1 cellular context compared by ENCODE assay signal in genomic region chr10:124525751-124526600, GRCh38.
TF ChIP-seq lines count a peak whose summit lies in the region.

No MANE protein-coding gene starts in this region.

TF ChIP-seq in HepG2, 621 proteins besides CTCF, POLR2A, EP300 and RAD21 (continued from another document):
- TF ChIP-seq ZNF597 (CRISPR knock-in tag; IDR thresholded peaks at IDR 0.05) (no peak), ZNF562 (CRISPR knock-in tag; IDR thresholded peaks at IDR 0.05; ENCODE audit: borderline replicate concordance) (no peak), XBP1 (CRISPR knock-in tag; IDR thresholded peaks at IDR 0.05) (no peak), KLF15 (CRISPR knock-in tag; IDR thresholded peaks at IDR 0.05; ENCODE audit: borderline replicate concordance) (no peak)
